Comparison of ENCODE assay signal across 8 cellular contexts in the genomic region with DNA sequence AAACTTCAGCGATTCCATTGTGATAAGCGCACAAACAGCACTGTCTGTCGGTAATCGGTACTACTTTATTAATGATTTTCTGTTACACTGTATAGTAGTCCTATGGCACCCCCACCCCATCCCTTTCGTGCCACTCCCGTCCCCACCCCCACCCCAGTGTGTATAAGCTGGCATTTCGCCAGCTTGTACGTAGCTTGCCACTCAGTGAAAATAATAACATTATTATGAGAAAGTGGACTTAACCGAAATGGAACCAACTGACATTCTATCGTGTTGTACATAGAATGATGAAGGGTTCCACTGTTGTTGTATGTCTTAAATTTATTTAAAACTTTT. TPM values are rescaled to one million over a fixed set of nuclear protein-coding genes. Genes with fewer than 3 reads are reported as not detected.
DNase-seq lines count a peak whose midpoint lies in the region; ATAC-seq and TF ChIP-seq lines count a peak whose summit lies in the region.

No MANE protein-coding gene starts in this region.

- H3K4me3 ChIP-seq in MM.1S (ENCODE audit: low read length) (peak overlapping the region; percentile 81), urinary bladder (ENCODE audit: low read depth, low read length) (peak overlapping the region; percentile 65)

- H3K27ac Mint-ChIP-seq in brain (peak overlapping the region; percentile 95 to 98 (median 98)), memory B cell (peak overlapping the region; percentile 86)

- peaks cover 7% of the 10 kb centered on the region for H3K36me3 Mint-ChIP-seq in brain
- H3K36me3 Mint-ChIP-seq in memory B cell = no peaks in the 10 kb centered on the region

- H3K4me1 ChIP-seq in MM.1S (ENCODE audit: low read length) = peaks cover 9% of the 10 kb centered on the region
- H3K4me1 ChIP-seq in urinary bladder (ENCODE audit: insufficient read depth) = peaks cover 1% of the 10 kb centered on the region

- peaks cover 20% of the 10 kb centered on the region for H3F3A ChIP-seq in MM.1S (ENCODE audit: insufficient read depth, low read length)

- no peak overlapping the region for H2AFZ ChIP-seq in MM.1S (ENCODE audit: low read length)

- H3K36me3 ChIP-seq in MM.1S (replicated peaks; ENCODE audit: insufficient read depth, low read length) (no peaks in the 10 kb centered on the region), urinary bladder (ENCODE audit: insufficient read depth) (no peaks in the 10 kb centered on the region)

- peaks cover 0 to 4% (median 0%) of the 10 kb centered on the region in 5 experiments for H3K9me3 Mint-ChIP-seq in brain
- no peaks in the 10 kb centered on the region for H3K9me3 Mint-ChIP-seq in memory B cell

- H3K9me2 ChIP-seq in MM.1S (replicated peaks; ENCODE audit: insufficient read depth, low read length) = no peaks in the 10 kb centered on the region

- DNase-seq in NCI-H2227 (lab: John Stamatoyannopoulos, UW; ENCODE audit: unreplicated experiment) = peak; percentile 67
- no peak for DNase-seq in NCI-H2227 treated with DMSO at 0.1 percent for 48 hours (lab: John Stamatoyannopoulos, UW)
- no peak for DNase-seq in MM.1S
- DNase-seq in memory B cell (ENCODE audit: low spot score in 2 of 2) = no peak
- DNase-seq in HuH-7 (ENCODE audit: low spot score) = no peak

- TF ChIP-seq CTCF in MM.1S (IDR thresholded peaks at IDR 0.05; ENCODE audit: low read length) = no peak
- TF ChIP-seq CTCF in brain (conservative IDR thresholded peaks at IDR 0.05) = no peak

- H3K27me3 Mint-ChIP-seq in brain (peaks cover 6% of the 10 kb centered on the region), memory B cell (peaks cover 2% of the 10 kb centered on the region)

- H4K20me1 ChIP-seq in MM.1S (ENCODE audit: insufficient read depth, low read length) = no peaks in the 10 kb centered on the region

- H3K79me2 ChIP-seq in MM.1S (ENCODE audit: low read length) = peaks cover 41% of the 10 kb centered on the region

- no peaks in the 10 kb centered on the region for H3K27me3 ChIP-seq in MM.1S (replicated peaks; ENCODE audit: insufficient read depth, low read length)

- H3K9ac ChIP-seq in MM.1S (ENCODE audit: low read length) = peak overlapping the region; percentile 89; the same call in 1 of the 2 replicates

- peak overlapping the region; percentile 63 for H3K4me2 ChIP-seq in MM.1S (ENCODE audit: low read depth, low read length)

- H3K9me3 ChIP-seq in MM.1S (replicated peaks; ENCODE audit: insufficient read depth, low read length) = no peaks in the 10 kb centered on the region

- H3K4me3 Mint-ChIP-seq in brain = peak overlapping the region; percentile 89 to 99 (median 96)
- peak overlapping the region; percentile 91 for H3K4me3 Mint-ChIP-seq in memory B cell

- H3K27ac ChIP-seq in MM.1S (ENCODE audit: low read length) (peak overlapping the region; percentile 80), urinary bladder (ENCODE audit: low read depth) (no peak overlapping the region)

- no peak for ATAC-seq in memory B cell (ENCODE audit: low read depth)
- ATAC-seq in GM18907 (IDR thresholded peaks at IDR 0.05; ENCODE audit: unreplicated experiment) = no peak

- WGBS in urinary bladder = 4% methylated on average over 10 of the region's 10 CpGs

- H3K4me1 Mint-ChIP-seq in brain (peaks cover 60% of the 10 kb centered on the region), memory B cell (peaks cover 13% of the 10 kb centered on the region)

RNA-seq across cellular contexts. Expression of a gene that starts 4.8 kb away (rescaled TPM):
- polyA plus RNA-seq in brain (ENCODE audit: insufficient read depth, low read depth, low replicate concordance) (108 TPM), urinary bladder (105 TPM)
- total RNA-seq in urinary bladder = 20.5 TPM
